Comparison of ENCODE assay signal across 33 cellular contexts in genomic region chr20:53283011-53283410, GRCh38.
"Had no signal": no experiment of that assay in that cellular context is flagged by ENCODE, and none has a peak within 500 bp of the region (broad histone marks: within the 10 kb centered on the region; RNA-seq: fewer than 3 reads in every experiment).

No MANE protein-coding gene starts in this region.

- H3K27me3 Mint-ChIP-seq: activated naive CD4-positive, alpha-beta T cell treated with anti-CD3 and anti-CD28 coated beads, Interleukin-2, amount 50 U/mL, for 24 hours had no signal

- H3K4me3 ChIP-seq: ascending aorta, cardiac muscle cell had no signal

- H3K4me1 ChIP-seq: ascending aorta had no signal

- ATAC-seq: activated CD8-positive, alpha-beta memory T cell treated with anti-CD3 and anti-CD28 coated beads, Interleukin-2, amount 10 ng/mL, durations not matched to agents 7 days and 5 days had no signal

- H3K4me1 Mint-ChIP-seq: activated CD4-positive, alpha-beta memory T cell treated with anti-CD3 and anti-CD28 coated beads, Interleukin-2, amount 10 ng/mL, durations not matched to agents 7 days and 5 days; activated CD8-positive, alpha-beta memory T cell treated with anti-CD3 and anti-CD28 coated beads, Interleukin-2, amount 10 ng/mL, durations not matched to agents 7 days and 5 days; activated naive CD4-positive, alpha-beta T cell treated with anti-CD3 and anti-CD28 coated beads, Interleukin-2, amount 50 U/mL, for 24 hours; activated naive CD8-positive, alpha-beta T cell treated with anti-CD3 and anti-CD28 coated beads, Interleukin-2, amount 10 ng/mL, durations not matched to agents 7 days and 5 days; central memory CD8-positive, alpha-beta T cell had no signal

- H3K9me3 Mint-ChIP-seq: activated CD4-positive, alpha-beta memory T cell treated with anti-CD3 and anti-CD28 coated beads, Interleukin-2, amount 10 ng/mL, durations not matched to agents 7 days and 5 days; activated naive CD4-positive, alpha-beta T cell treated with anti-CD3 and anti-CD28 coated beads, Interleukin-2, amount 50 U/mL, for 24 hours; activated naive CD8-positive, alpha-beta T cell treated with anti-CD3 and anti-CD28 coated beads, Interleukin-2, amount 10 ng/mL, durations not matched to agents 7 days and 5 days; activated T-helper 2 cell treated with anti-CD3 and anti-CD28 coated beads, Interferon-gamma antibody, Interleukin-2, Interleukin-4, amounts not matched to agents 10 μg/mL and 5 μg/mL and 100 μg/mL, durations not matched to agents 14 hours and 24 hours and 36 hours; central memory CD8-positive, alpha-beta T cell had no signal

- H3K36me3 Mint-ChIP-seq: activated CD8-positive, alpha-beta memory T cell treated with anti-CD3 and anti-CD28 coated beads, Interleukin-2, amount 10 ng/mL, durations not matched to agents 7 days and 5 days; activated naive CD8-positive, alpha-beta T cell treated with anti-CD3 and anti-CD28 coated beads, Interleukin-2, amount 10 ng/mL, durations not matched to agents 7 days and 5 days had no signal

- DNase-seq: activated CD4-positive, alpha-beta memory T cell treated with anti-CD3 and anti-CD28 coated beads, Interleukin-2, amount 10 ng/mL, durations not matched to agents 7 days and 5 days; activated CD4-positive, alpha-beta T cell treated with anti-CD3 and anti-CD28 coated beads for 1 hour; activated CD4-positive, alpha-beta T cell treated with anti-CD3 and anti-CD28 coated beads for 48 hours; activated CD4-positive, CD25-positive, alpha-beta regulatory T cell; activated CD8-positive, alpha-beta memory T cell treated with anti-CD3 and anti-CD28 coated beads for 24 hours; activated CD8-positive, alpha-beta memory T cell treated with anti-CD3 and anti-CD28 coated beads, Interleukin-2, amount 10 ng/mL, durations not matched to agents 7 days and 5 days; activated CD8-positive, alpha-beta memory T cell treated with anti-CD3 and anti-CD28 coated beads, Interleukin-2, amount 50 U/mL, for 48 hours; activated gamma-delta T cell; activated naive CD4-positive, alpha-beta T cell treated with Interleukin-2 at 50 U/mL for 16 hours; activated naive CD8-positive, alpha-beta T cell treated with anti-CD3 and anti-CD28 coated beads, Interleukin-2, amount 10 ng/mL, durations not matched to agents 7 days and 5 days; activated T-cell treated with anti-CD3 and anti-CD28 coated beads, Interleukin-2, amount 50 U/mL, for 1 hour; amygdala; NCI-H1105 treated with DMSO at 0.1 percent for 48 hours; NCI-H146; NCI-H187; NCI-H2029 treated with DMSO at 0.1 percent for 48 hours; NCI-H2107; NCI-H2171; NCI-H510A; NCI-H526; NCI-H748 treated with DMSO at 0.1 percent for 48 hours; OCI-M1; Right ventricle myocardium superior; SW 1271; T-helper 1 cell; T-helper 2 cell; T-helper 9 cell had no signal

- H3K4me3 Mint-ChIP-seq: activated CD4-positive, alpha-beta memory T cell treated with anti-CD3 and anti-CD28 coated beads, Interleukin-2, amount 10 ng/mL, durations not matched to agents 7 days and 5 days; activated CD8-positive, alpha-beta memory T cell treated with anti-CD3 and anti-CD28 coated beads, Interleukin-2, amount 10 ng/mL, durations not matched to agents 7 days and 5 days; activated naive CD4-positive, alpha-beta T cell treated with anti-CD3 and anti-CD28 coated beads, Interleukin-2, amount 50 U/mL, for 24 hours; activated naive CD8-positive, alpha-beta T cell treated with anti-CD3 and anti-CD28 coated beads, Interleukin-2, amount 10 ng/mL, durations not matched to agents 7 days and 5 days; central memory CD8-positive, alpha-beta T cell had no signal

- H3K36me3 ChIP-seq: ascending aorta, cardiac muscle cell had no signal

- H3K27me3 ChIP-seq: ascending aorta, cardiac muscle cell had no signal

- H3K27ac ChIP-seq: ascending aorta, cardiac muscle cell, VCaP had no signal

- H3K9me3 ChIP-seq: ascending aorta had no signal

- H3K27ac Mint-ChIP-seq: activated CD4-positive, alpha-beta memory T cell treated with anti-CD3 and anti-CD28 coated beads, Interleukin-2, amount 10 ng/mL, durations not matched to agents 7 days and 5 days; activated CD8-positive, alpha-beta memory T cell treated with anti-CD3 and anti-CD28 coated beads, Interleukin-2, amount 10 ng/mL, durations not matched to agents 7 days and 5 days; activated naive CD4-positive, alpha-beta T cell treated with anti-CD3 and anti-CD28 coated beads, Interleukin-2, amount 50 U/mL, for 24 hours; activated naive CD8-positive, alpha-beta T cell treated with anti-CD3 and anti-CD28 coated beads, Interleukin-2, amount 10 ng/mL, durations not matched to agents 7 days and 5 days; activated T-helper 2 cell treated with anti-CD3 and anti-CD28 coated beads, Interferon-gamma antibody, Interleukin-2, Interleukin-4, amounts not matched to agents 10 μg/mL and 5 μg/mL and 100 μg/mL, durations not matched to agents 14 hours and 24 hours and 36 hours had no signal
